ENCODE assay signal across 23 cellular contexts in genomic region chr12:15520083-15520482, GRCh38.
DNase-seq lines count a peak whose midpoint lies in the region; TF ChIP-seq lines count a peak whose summit lies in the region.
"Had no signal": no experiment of that assay in that cellular context is flagged by ENCODE, and none has a peak within 500 bp of the region (broad histone marks: within the 10 kb centered on the region; RNA-seq: fewer than 3 reads in every experiment).

No MANE protein-coding gene starts in this region.

- no peak overlapping the region for H4K91ac ChIP-seq in H9 (ENCODE audit: insufficient read length, low read depth, low read length)

- peaks cover 4 to 8% (median 5%) of the 10 kb centered on the region in 3 experiments; a peak in 5 of 7 replicates for H3K36me3 Mint-ChIP-seq in H9 (ENCODE audit: insufficient read depth in 1 of 3, low read depth in 3 of 3)
- H3K36me3 Mint-ChIP-seq: naive thymus-derived CD8-positive, alpha-beta T cell had no signal

- TF ChIP-seq CTCF in H9 (conservative IDR thresholded peaks at IDR 0.05) (no peak), dorsolateral prefrontal cortex (IDR thresholded peaks at IDR 0.05 in 54 of 56, conservative IDR thresholded peaks at IDR 0.05 in 2 of 56; ENCODE audit: low read depth in 1 of 56, partially characterized antibody in 56 of 56) (no peak)

- H3K4me2 ChIP-seq in H9 (ENCODE audit: insufficient read depth, insufficient read length, low read length) = no peak overlapping the region

- no peaks in the 10 kb centered on the region for H3K9me3 ChIP-seq in H9 (ENCODE audit: control insufficient read depth, low read depth, low read length)
- H3K9me3 ChIP-seq: ascending aorta, heart left ventricle, sigmoid colon, upper lobe of right lung had no signal

- H3T11ph ChIP-seq in H9 (ENCODE audit: low read length) = no peak overlapping the region

- no peak overlapping the region for H3K14ac ChIP-seq in H9 (ENCODE audit: insufficient read depth, low read length)

- no CpG with 5 or more reads among the region's 2 CpGs for WGBS in H9 (ENCODE audit: extremely low coverage, insufficient read length, low lambda C conversion rate)

- no peak overlapping the region for H3K27ac Mint-ChIP-seq in H9
- H3K27ac Mint-ChIP-seq: activated T-cell treated with anti-CD3 and anti-CD28 coated beads, Interleukin-2, amount 50 U/mL, for 24 hours; mesothelial cell of epicardium; naive thymus-derived CD8-positive, alpha-beta T cell had no signal

- H2BK20ac ChIP-seq in H9 (ENCODE audit: low read depth, low read length, poor library complexity, severe bottlenecking) = no peak overlapping the region

- intact Hi-C loops in dorsolateral prefrontal cortex (cut with DNase I) = loop anchor here in 1 of 2 donors (5.0 kb wide), 1 partner anchor 243 kb away; no protein-coding TSS in a partner anchor

- H3K27me3 ChIP-seq in H9 (ENCODE audit: insufficient read depth, low read length) (no peaks in the 10 kb centered on the region), dorsolateral prefrontal cortex (no peaks in the 10 kb centered on the region)
- H3K27me3 ChIP-seq: ascending aorta, sigmoid colon had no signal

- H3K9me3 Mint-ChIP-seq in H9 = peaks cover 6 to 17% of the 10 kb centered on the region in 2 experiments
- H3K9me3 Mint-ChIP-seq: activated T-cell treated with anti-CD3 and anti-CD28 coated beads, Interleukin-2, amount 50 U/mL, for 24 hours; central memory CD8-positive, alpha-beta T cell had no signal

- H2AFZ ChIP-seq in H9 (ENCODE audit: low read length) = no peak overlapping the region
- H2AFZ ChIP-seq: parathyroid adenoma had no signal

- no peak overlapping the region for H2AK5ac ChIP-seq in H9 (ENCODE audit: insufficient read length, low read length)

- H2BK15ac ChIP-seq in H9 (ENCODE audit: low read depth, low read length) = no peak overlapping the region

- H3K27ac ChIP-seq in H9 (ENCODE audit: insufficient read length, low read depth, low read length) (no peak overlapping the region), dorsolateral prefrontal cortex (no peak overlapping the region)
- H3K27ac ChIP-seq: ascending aorta, heart left ventricle, parathyroid adenoma, sigmoid colon, upper lobe of right lung had no signal

- H3K23ac ChIP-seq in H9 (ENCODE audit: insufficient read length, low read depth, low read length) = no peak overlapping the region

- H2BK12ac ChIP-seq in H9 (ENCODE audit: insufficient read length, low read depth, low read length) = no peak overlapping the region

- DNase-seq in NCI-H2081 (lab: John Stamatoyannopoulos, UW) = peak; percentile 15 to 63
- DNase-seq in NCI-H2081 treated with DMSO at 0.1 percent for 48 hours (lab: John Stamatoyannopoulos, UW) = no peak
- peak; percentile 40 for DNase-seq in H9
- DNase-seq in NCI-H2227 (lab: John Stamatoyannopoulos, UW; ENCODE audit: unreplicated experiment) = peak; percentile 43
- DNase-seq in left kidney (ENCODE audit: low read depth, low spot score) = peak; percentile 21
- DNase-seq in dorsolateral prefrontal cortex = no peak
- DNase-seq in NCI-H226 = no peak
- no peak for DNase-seq in activated CD4-positive, alpha-beta T cell treated with anti-CD3 and anti-CD28 coated beads for 4 hours
- DNase-seq: activated CD4-positive, CD25-positive, alpha-beta regulatory T cell; activated CD8-positive, alpha-beta memory T cell treated with anti-CD3 and anti-CD28 coated beads for 24 hours; activated T-cell treated with anti-CD3 and anti-CD28 coated beads, Interleukin-2, amount 50 U/mL, for 24 hours; EL; heart left ventricle; naive thymus-derived CD8-positive, alpha-beta T cell; NCI-H187; sigmoid colon; stimulated activated CD4-positive, alpha-beta T cell treated with anti-CD3 and anti-CD28 coated beads, Interleukin-15, amount 100 ng/mL, for 24 hours; T-helper 9 cell; upper lobe of right lung had no signal

- H3K27me3 Mint-ChIP-seq in H9 (ENCODE audit: low read depth) = no peaks in the 10 kb centered on the region

- H3K4me1 ChIP-seq in H9 (ENCODE audit: insufficient read depth, low read length) = no peaks in the 10 kb centered on the region
- H3K4me1 ChIP-seq: ascending aorta, parathyroid adenoma, sigmoid colon, upper lobe of right lung had no signal

- H3K4ac ChIP-seq in H9 (ENCODE audit: low read depth, low read length) = no peak overlapping the region

- no peak overlapping the region for H2BK120ac ChIP-seq in H9 (ENCODE audit: low read depth, low read length, poor library complexity, severe bottlenecking)

- H3K18ac ChIP-seq in H9 (ENCODE audit: insufficient read length, low read depth, low read length) = no peak overlapping the region

- H3K79me1 ChIP-seq in H9 (ENCODE audit: insufficient read depth, low read depth, low read length, poor library complexity, severe bottlenecking) = no peaks in the 10 kb centered on the region

- H2BK5ac ChIP-seq in H9 (ENCODE audit: insufficient read length, low read length) = no peak overlapping the region

- H3K79me2 ChIP-seq in H9 (ENCODE audit: insufficient read depth, low read length) = no peaks in the 10 kb centered on the region
- H3K79me2 ChIP-seq: parathyroid adenoma had no signal

- H4K20me1 ChIP-seq in H9 (ENCODE audit: control insufficient read depth, insufficient read depth, insufficient read length) = no peaks in the 10 kb centered on the region

- no peak overlapping the region for H3K56ac ChIP-seq in H9 (ENCODE audit: insufficient read length, low read depth, low read length)

- no peaks in the 10 kb centered on the region for H3K23me2 ChIP-seq in H9 (ENCODE audit: insufficient read length, low read depth, low read length, poor library complexity, severe bottlenecking)

- H3K4me3 ChIP-seq in dorsolateral prefrontal cortex = no peak overlapping the region
- H3K4me3 ChIP-seq: ascending aorta, heart left ventricle, sigmoid colon, upper lobe of right lung had no signal

- no peak overlapping the region for H3K4me3 Mint-ChIP-seq in H9
- H3K4me3 Mint-ChIP-seq: activated T-cell treated with anti-CD3 and anti-CD28 coated beads, Interleukin-2, amount 50 U/mL, for 24 hours; central memory CD8-positive, alpha-beta T cell; mesothelial cell of epicardium; naive thymus-derived CD8-positive, alpha-beta T cell had no signal

- H3K4me1 Mint-ChIP-seq in H9 = peaks cover 9 to 16% of the 10 kb centered on the region in 2 experiments

- H3K9ac ChIP-seq in H9 (ENCODE audit: extremely low read depth, insufficient read length, low read length) = no peak overlapping the region
- H3K9ac ChIP-seq: parathyroid adenoma had no signal

- H4K5ac ChIP-seq in H9 (ENCODE audit: insufficient read length, low read depth, low read length) = no peak overlapping the region

- H4K8ac ChIP-seq in H9 (replicated peaks; ENCODE audit: insufficient read length, low read depth, low read length) = no peak overlapping the region

Comparison
In these comparisons a context has a peak if more than half of its experiments do, and no peak if none do; other contexts are left out.
1. DNase-seq: peak in NCI-H2081 (2 of 2), H9 (single experiment), NCI-H2227 (single experiment) and left kidney (single experiment); none in NCI-H2081 treated with DMSO at 0.1 percent for 48 hours (single experiment), dorsolateral prefrontal cortex (0 of 10), NCI-H226 (single experiment) and activated CD4-positive, alpha-beta T cell treated with anti-CD3 and anti-CD28 coated beads for 4 hours (0 of 2).